19 cellular contexts compared by ENCODE assay signal in the genomic region with DNA sequence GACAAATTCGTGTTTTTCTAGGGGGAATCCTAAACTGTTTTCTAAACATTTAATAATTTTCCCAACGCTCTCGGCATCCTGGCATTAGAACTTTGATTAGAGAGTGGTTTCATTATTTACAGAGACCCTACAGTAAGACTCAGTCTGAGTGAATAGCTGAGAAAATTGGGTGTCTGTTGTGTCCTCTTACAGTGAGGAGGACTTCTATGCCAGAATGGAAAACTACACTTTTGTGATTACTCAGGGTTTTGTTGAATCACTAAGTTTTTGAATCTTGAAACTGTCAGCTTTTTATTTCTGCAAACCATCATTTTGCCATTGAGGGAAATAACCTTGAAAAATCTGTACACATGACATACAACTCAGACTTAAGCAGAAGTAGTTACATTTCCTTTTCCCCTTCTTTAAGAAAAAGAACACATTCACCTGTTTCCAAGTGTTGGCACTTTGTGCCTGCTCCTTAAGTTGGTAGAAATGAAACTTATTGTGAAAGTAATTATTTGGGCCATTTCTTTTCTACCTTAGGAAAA.
"Had no signal": no experiment of that assay in that cellular context is flagged by ENCODE, and none has a peak within 500 bp of the region (broad histone marks: within the 10 kb centered on the region; RNA-seq: fewer than 3 reads in every experiment).

No MANE protein-coding gene starts in this region.

- H3K4me3 ChIP-seq: heart left ventricle, mucosa of descending colon, right atrium auricular region, sigmoid colon, skin epidermis, testis, tibial nerve, upper lobe of right lung, vagina had no signal

- H3K4me1 Mint-ChIP-seq: natural killer cell, neural crest cell had no signal

- H3K27ac Mint-ChIP-seq: natural killer cell had no signal

- H3K4me1 ChIP-seq: right atrium auricular region, sigmoid colon, testis, tibial nerve, upper lobe of right lung, vagina had no signal

- H3K4me3 Mint-ChIP-seq: natural killer cell, neural crest cell had no signal

- H3K36me3 Mint-ChIP-seq: natural killer cell had no signal

- H3K9me3 ChIP-seq: heart left ventricle, mucosa of descending colon, right atrium auricular region, sigmoid colon, testis, tibial nerve, upper lobe of right lung, vagina had no signal

- H3K36me3 ChIP-seq: heart left ventricle, right atrium auricular region, sigmoid colon, tibial nerve, upper lobe of right lung, vagina had no signal

- H3K9me3 Mint-ChIP-seq: natural killer cell, neural crest cell had no signal

- DNase-seq: cortex of kidney; effector memory CD4-positive, alpha-beta T cell; heart left ventricle; hypothalamus; kidney glomerular epithelial cell; mucosa of descending colon; natural killer cell; sigmoid colon; stimulated activated CD4-positive, alpha-beta T cell treated with anti-CD3 and anti-CD28 coated beads, Interleukin-2, amount 100 ng/mL, for 24 hours; stimulated activated CD4-positive, alpha-beta T cell treated with anti-CD3 and anti-CD28 coated beads, Interleukin-4, amount 100 ng/mL, for 4 hours; stimulated activated naive CD4-positive, alpha-beta T cell treated with Interleukin-2 at 50 U/mL for 16 hours; testis; upper lobe of right lung had no signal

- ATAC-seq: esophagus mucosa, heart left ventricle, mucosa of descending colon, natural killer cell, upper lobe of right lung had no signal

- H3K27ac ChIP-seq: right atrium auricular region, sigmoid colon, skin epidermis, testis, tibial nerve, upper lobe of right lung, vagina had no signal

- H3K27me3 ChIP-seq: heart left ventricle, right atrium auricular region, sigmoid colon, testis, tibial nerve, upper lobe of right lung, vagina had no signal
